ENCODE assay signal across 8 cellular contexts in genomic region chr10:15427836-15428414, GRCh38. TPM values are rescaled to one million over a fixed set of nuclear protein-coding genes. Genes with fewer than 3 reads are reported as not detected.
A peak's percentile ranks its signal among the peaks of the same experiment; 100 is the strongest.
DNase-seq lines count a peak whose midpoint lies in the region; ATAC-seq, FAIRE-seq and TF ChIP-seq lines count a peak whose summit lies in the region.

No MANE protein-coding gene starts in this region.

- H3K9ac ChIP-seq in kidney (ENCODE audit: low read length in 2 of 2) = no peak overlapping the region

- no peak overlapping the region for H3K27ac ChIP-seq in kidney (ENCODE audit: low read depth in 2 of 2, low read length in 2 of 2)

- TF ChIP-seq CTCF in WI38 (IDR thresholded peaks at IDR 0.05; ENCODE audit: low read depth, low read length) (peak; percentile 27; the same call in 1 of the 2 replicates), kidney (IDR thresholded peaks at IDR 0.05; ENCODE audit: borderline replicate concordance, extremely low read depth, insufficient read depth) (peak; percentile 65)

- in situ Hi-C loops in Caki2 (cut with HindIII; ENCODE audit: low pct_unique_long_range_greater_than_20kb, low sequenced_read_pairs) = no loop called here

- intact Hi-C loops in kidney (cut with DNase I) = no loop called here

- no peaks in the 10 kb centered on the region for H3K4me1 ChIP-seq in kidney (ENCODE audit: control insufficient read depth in 1 of 2, insufficient read depth in 1 of 2, low read depth in 1 of 2, low read length in 2 of 2)

- peak; percentile 97 for FAIRE-seq in kidney (lab: Jason Lieb, UNC)

- no peaks in the 10 kb centered on the region for H3K9me3 ChIP-seq in kidney (ENCODE audit: control insufficient read depth in 1 of 2, low read length in 2 of 2)

- H3K4me3 ChIP-seq in Jurkat, Clone E6-1 (ENCODE audit: low read length) = no peak overlapping the region
- H3K4me3 ChIP-seq in WI38 (ENCODE audit: low read depth, low read length) (no peak overlapping the region), kidney (ENCODE audit: low read length in 2 of 2) (no peak overlapping the region)

- no peak for ATAC-seq in HG03442 (IDR thresholded peaks at IDR 0.05; ENCODE audit: unreplicated experiment)

- DNase-seq in Caki2 (ENCODE audit: low read depth) (peak; percentile 27), kidney (no peak), NOMO-1 treated with dmso at 0.1 percent for 144 hours (lab: John Stamatoyannopoulos, UW; ENCODE audit: unreplicated experiment) (no peak), cerebellar nuclear complex (lab: John Stamatoyannopoulos, UW) (no peak), T-helper 2 cell (no peak)
- DNase-seq in Jurkat, Clone E6-1 (ENCODE audit: low read depth, low spot score) = peak; percentile 16

- no peaks in the 10 kb centered on the region for H3K36me3 ChIP-seq in kidney (ENCODE audit: control insufficient read depth in 1 of 2, insufficient read depth in 2 of 2, low read length in 2 of 2)

RNA-seq across cellular contexts. Expression of gene FAM171A1, which starts 56.8 kb away (rescaled TPM):
- 9.3 and 13.2 TPM in 2 replicates for total RNA-seq in Caki2 (2014; rRNA removed; shearing (Covaris generic); ENCODE audit: low replicate concordance)
- polyA plus RNA-seq in Jurkat, Clone E6-1 (2012; ENCODE audit: insufficient read depth, insufficient read length) = 6.1 TPM
- 53.0 TPM for total RNA-seq in kidney
- polyA plus RNA-seq in kidney (ENCODE audit: insufficient read depth, low read depth, low replicate concordance) = 30.4 TPM

Comparison
In these comparisons a context has a peak if more than half of its experiments do, and no peak if none do; other contexts are left out.
1. DNase-seq: peak in Caki2 (single experiment) and Jurkat, Clone E6-1 (single experiment); none in kidney (single experiment), NOMO-1 treated with dmso at 0.1 percent for 144 hours (single experiment), cerebellar nuclear complex (0 of 2) and T-helper 2 cell (0 of 5).